In genomic region chr5:147648597-147648996, GRCh38 we compare ENCODE assay signal across 22 cellular contexts.
"Had no signal": no experiment of that assay in that cellular context is flagged by ENCODE, and none has a peak within 500 bp of the region (broad histone marks: within the 10 kb centered on the region; RNA-seq: fewer than 3 reads in every experiment).

No MANE protein-coding gene starts in this region.

- H3K27me3 Mint-ChIP-seq: naive thymus-derived CD4-positive, alpha-beta T cell; natural killer cell treated with Interleukin-12 subunit alpha and Interleukin-12 subunit beta and Interleukin-15 and Interleukin-18, amount 100 ng/mL, for 72 hours; progenitor cell of endocrine pancreas; stimulated activated naive CD8-positive, alpha-beta T cell treated with anti-CD3 and anti-CD28 coated beads, Interleukin-15, Interleukin-2, amounts not matched to agents 100 ng/mL and 50 ng/mL, for 24 hours had no signal

- H3K36me3 Mint-ChIP-seq: naive thymus-derived CD4-positive, alpha-beta T cell had no signal

- H3K9me3 ChIP-seq: ovary, right atrium auricular region, sigmoid colon, suprapubic skin, thoracic aorta, upper lobe of right lung had no signal

- H3K36me3 ChIP-seq: heart right ventricle, ovary, right atrium auricular region, sigmoid colon, suprapubic skin, thoracic aorta, tibial artery, upper lobe of right lung had no signal

- H3K4me3 ChIP-seq: heart right ventricle, hepatocyte, lung, ovary, right atrium auricular region, sigmoid colon, smooth muscle cell, suprapubic skin, thoracic aorta, tibial artery, upper lobe of right lung had no signal

- H3K27ac Mint-ChIP-seq: mesothelial cell of epicardium; natural killer cell treated with Interleukin-12 subunit alpha and Interleukin-12 subunit beta and Interleukin-15 and Interleukin-18, amount 100 ng/mL, for 72 hours; progenitor cell of endocrine pancreas; stimulated activated naive CD8-positive, alpha-beta T cell treated with anti-CD3 and anti-CD28 coated beads, Interleukin-15, Interleukin-2, amounts not matched to agents 100 ng/mL and 50 ng/mL, for 24 hours had no signal

- H3K4me1 ChIP-seq: heart right ventricle, right atrium auricular region, suprapubic skin, tibial artery, upper lobe of right lung had no signal

- H3K4me1 Mint-ChIP-seq: mesothelial cell of epicardium had no signal

- DNase-seq: heart right ventricle; islet precursor cell; mesendoderm; naive thymus-derived CD4-positive, alpha-beta T cell; ovary; sigmoid colon; stimulated activated CD4-positive, alpha-beta T cell treated with anti-CD3 and anti-CD28 coated beads, Interleukin-1b, Interleukin-23, amount 100 ng/mL, for 48 hours; stimulated activated CD4-positive, alpha-beta T cell treated with anti-CD3 and anti-CD28 coated beads, Interleukin-2, amount 100 ng/mL, for 48 hours; stimulated activated naive CD4-positive, alpha-beta T cell; tibial artery; trophoblast cell; upper lobe of right lung had no signal

- ATAC-seq: heart right ventricle; naive thymus-derived CD4-positive, alpha-beta T cell; natural killer cell treated with Interleukin-12 subunit alpha and Interleukin-12 subunit beta and Interleukin-15 and Interleukin-18, amount 100 ng/mL, for 72 hours; upper lobe of right lung had no signal

- H3K4me3 Mint-ChIP-seq: mesothelial cell of epicardium; naive thymus-derived CD4-positive, alpha-beta T cell; natural killer cell treated with Interleukin-12 subunit alpha and Interleukin-12 subunit beta and Interleukin-15 and Interleukin-18, amount 100 ng/mL, for 72 hours; stimulated activated naive CD8-positive, alpha-beta T cell treated with anti-CD3 and anti-CD28 coated beads, Interleukin-15, Interleukin-2, amounts not matched to agents 100 ng/mL and 50 ng/mL, for 24 hours had no signal

- H3K27ac ChIP-seq: heart right ventricle, hepatocyte, ovary, right atrium auricular region, sigmoid colon, suprapubic skin, thoracic aorta, tibial artery, upper lobe of right lung had no signal

- H3K27me3 ChIP-seq: hepatocyte, ovary, right atrium auricular region, sigmoid colon, suprapubic skin, upper lobe of right lung had no signal

- H3K9me3 Mint-ChIP-seq: natural killer cell treated with Interleukin-12 subunit alpha and Interleukin-12 subunit beta and Interleukin-15 and Interleukin-18, amount 100 ng/mL, for 72 hours; stimulated activated naive CD8-positive, alpha-beta T cell treated with anti-CD3 and anti-CD28 coated beads, Interleukin-15, Interleukin-2, amounts not matched to agents 100 ng/mL and 50 ng/mL, for 24 hours had no signal
